Comparison of ENCODE assay signal across 8 cellular contexts in genomic region chr15:92807971-92808571, GRCh38.
A peak's percentile ranks its signal among the peaks of the same experiment; 100 is the strongest.
DNase-seq lines count a peak whose midpoint lies in the region; TF ChIP-seq lines count a peak whose summit lies in the region.

No MANE protein-coding gene starts in this region.

- H3K27me3 ChIP-seq in SJCRH30: no peaks in the 10 kb centered on the region

- no peak for TF ChIP-seq CTCF in nephron (IDR thresholded peaks at IDR 0.05; ENCODE audit: unreplicated experiment in 3 of 3)

- H3K36me3 ChIP-seq in SJCRH30: no peaks in the 10 kb centered on the region

- peak overlapping the region; percentile 75 to 82 (median 80) for H3K4me3 Mint-ChIP-seq in nephron

- no peaks in the 10 kb centered on the region for H3K27me3 Mint-ChIP-seq in nephron (ENCODE audit: low read depth)

- peaks cover 39% of the 10 kb centered on the region for H3K4me1 Mint-ChIP-seq in nephron

- H3K4me3 ChIP-seq in SJCRH30: peak overlapping the region; percentile 62

- H3K36me3 Mint-ChIP-seq in nephron (ENCODE audit: low read depth): no peaks in the 10 kb centered on the region

- H3K27ac ChIP-seq in SJCRH30 (peak overlapping the region; percentile 93), cingulate gyrus (ENCODE audit: low read depth, low read length) (peak overlapping the region; percentile 100)

- H3K9me3 Mint-ChIP-seq in nephron: peaks cover 4% of the 10 kb centered on the region

- DNase-seq in activated CD8-positive, alpha-beta memory T cell treated with anti-CD3 and anti-CD28 coated beads for 24 hours: peak; percentile 71
- no peak for DNase-seq in activated CD8-positive, alpha-beta memory T cell treated with anti-CD3 and anti-CD28 coated beads, Interleukin-2, amount 50 U/mL, for 4 hours
- DNase-seq in SJCRH30 (peak; percentile 45 to 69), NCI-H2029 (lab: John Stamatoyannopoulos, UW) (no peak)
- no peak for DNase-seq in activated CD4-positive, CD25-positive, alpha-beta regulatory T cell (lab: John Stamatoyannopoulos, UW)
- no peak for DNase-seq in stimulated activated naive CD4-positive, alpha-beta T cell treated with Interleukin-2 at 50 U/mL for 16 hours (lab: John Stamatoyannopoulos, UW)

- peaks cover 14% of the 10 kb centered on the region for H3K4me1 ChIP-seq in SJCRH30

- peak overlapping the region; percentile 98 to 99 (median 99) for H3K27ac Mint-ChIP-seq in nephron

- no peaks in the 10 kb centered on the region for H3K9me3 ChIP-seq in SJCRH30 (replicated peaks)

Comparison
In these comparisons a context has a peak if more than half of its experiments do, and no peak if none do; other contexts are left out.
1. DNase-seq: peak in activated CD8-positive, alpha-beta memory T cell treated with anti-CD3 and anti-CD28 coated beads for 24 hours (single experiment) and SJCRH30 (2 of 2); none in activated CD8-positive, alpha-beta memory T cell treated with anti-CD3 and anti-CD28 coated beads, Interleukin-2, amount 50 U/mL, for 4 hours (single experiment), activated CD4-positive, CD25-positive, alpha-beta regulatory T cell (0 of 4), stimulated activated naive CD4-positive, alpha-beta T cell treated with Interleukin-2 at 50 U/mL for 16 hours (single experiment) and NCI-H2029 (single experiment).